In the genomic region with DNA sequence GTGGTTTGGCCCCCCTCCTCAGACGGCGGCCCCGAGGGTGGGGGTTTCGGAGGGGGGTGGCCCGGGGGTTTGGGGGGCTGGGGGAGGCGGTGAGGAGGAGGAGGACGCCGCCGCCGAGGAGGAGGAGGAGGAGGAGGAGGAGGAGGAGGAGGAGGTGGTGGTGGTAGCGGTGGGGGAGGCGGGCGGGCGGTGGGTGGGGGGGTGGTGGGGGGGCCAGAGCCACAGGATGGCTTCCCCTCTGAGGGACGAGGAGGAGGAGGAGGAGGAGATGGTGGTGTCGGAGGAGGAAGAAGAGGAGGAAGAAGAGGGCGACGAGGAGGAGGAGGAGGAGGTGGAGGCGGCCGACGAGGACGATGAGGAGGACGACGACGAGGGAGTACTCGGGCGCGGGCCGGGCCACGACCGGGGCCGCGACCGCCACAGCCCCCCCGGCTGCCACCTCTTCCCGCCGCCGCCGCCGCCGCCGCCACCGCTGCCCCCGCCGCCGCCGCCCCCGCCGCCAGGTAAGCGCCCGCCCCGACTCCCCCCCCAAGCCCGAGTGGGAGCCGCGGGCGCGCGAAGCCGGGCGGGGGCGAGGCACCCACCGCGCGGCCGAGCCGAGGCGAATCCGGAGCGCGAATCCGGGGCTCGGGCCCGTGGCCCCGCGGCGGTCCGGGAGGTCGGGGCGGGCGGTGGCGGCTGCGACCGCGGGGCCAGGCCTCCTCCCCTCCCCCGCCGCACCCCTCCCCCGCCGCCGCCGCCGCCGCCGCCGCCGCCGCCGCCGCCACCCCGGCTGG, we compare ENCODE assay signal across 8 cellular contexts. TPM values are rescaled to one million over a fixed set of nuclear protein-coding genes. Genes with fewer than 3 reads are reported as not detected.
DNase-seq lines count a peak whose midpoint lies in the region; ATAC-seq and TF ChIP-seq lines count a peak whose summit lies in the region.

No MANE protein-coding gene starts in this region.

- DNase-seq in NCI-H146 (lab: John Stamatoyannopoulos, UW) (peak; percentile 15), NCI-H146 treated with DMSO at 0.1 percent for 48 hours (lab: John Stamatoyannopoulos, UW; ENCODE audit: unreplicated experiment) (no peak), T-helper 2 cell (peak in 4 of 5 experiments; percentile 2 to 58 (median 40)), mammary epithelial cell (no peak), thoracic aorta (ENCODE audit: low spot score) (no peak), NCI-H2196 treated with DMSO at 0.1 percent for 48 hours (lab: John Stamatoyannopoulos, UW; ENCODE audit: unreplicated experiment) (no peak)

- peak overlapping the region in 2 of 3 experiments; percentile 90 to 91 for H3K4me3 ChIP-seq in mammary epithelial cell (replicated peaks in 1 of 3; ENCODE audit: insufficient read depth in 1 of 3, low read depth in 2 of 3, low read length in 3 of 3)
- peak overlapping the region; percentile 68 for H3K4me3 ChIP-seq in mononuclear cell (ENCODE audit: low read length)
- H3K4me3 ChIP-seq in thoracic aorta, result peak overlapping the region; percentile 94

- H4K20me1 ChIP-seq in mammary epithelial cell (ENCODE audit: insufficient read depth, low read length), result no peaks in the 10 kb centered on the region

- peak overlapping the region; percentile 65 for H2AFZ ChIP-seq in mammary epithelial cell (ENCODE audit: low read depth, low read length)

- no TSS peak for BruUV-seq in mammary epithelial cell (replicated peaks; lab: Mats Ljungman, UMichigan)

- CTCF ChIA-PET in mammary epithelial cell (lab: Charles Lee; ENCODE audit: low non-redundant PET), result interaction anchor here (0.6 kb wide), 2 partner anchors 295 to 589 kb away, joined by 4 to 6 read pairs; no protein-coding TSS in a partner anchor

- H3K27ac ChIP-seq in mammary epithelial cell (ENCODE audit: insufficient read depth, low read depth, low read length) (no peak overlapping the region), thoracic aorta (peak overlapping the region in 1 of 2 donors; percentile 91)

- intact Hi-C loops in mammary epithelial cell (cut with micrococcal nuclease), result no loop called here

- H3K36me3 ChIP-seq in mammary epithelial cell (ENCODE audit: insufficient read depth, low read length), result peaks cover 8% of the 10 kb centered on the region
- H3K36me3 ChIP-seq in thoracic aorta, result no peaks in the 10 kb centered on the region

- ATAC-seq in thoracic aorta (ENCODE audit: insufficient number of reproducible peaks, low FRiP score, low read depth) (no peak), HG03039 (IDR thresholded peaks at IDR 0.05; ENCODE audit: unreplicated experiment) (no peak)

- peak overlapping the region; percentile 100 for H3K4me2 ChIP-seq in mammary epithelial cell (ENCODE audit: insufficient read depth, low read depth, low read length)

- no peak for TF ChIP-seq CTCF in mammary epithelial cell (conservative IDR thresholded peaks at IDR 0.05 in 1 of 2, IDR thresholded peaks at IDR 0.05 in 1 of 2; ENCODE audit: extremely low read depth in 1 of 2, insufficient read depth in 1 of 2, low read depth in 1 of 2, low read length in 2 of 2)
- TF ChIP-seq CTCF in thoracic aorta (IDR thresholded peaks at IDR 0.05), result no peak

- dilution Hi-C loops in mammary epithelial cell (cut with HindIII; ENCODE audit: low sequenced_read_pairs), result no loop called here

- H3K4me1 ChIP-seq in mammary epithelial cell (ENCODE audit: insufficient read depth, low read length) (peaks cover 44% of the 10 kb centered on the region), mononuclear cell (ENCODE audit: insufficient read depth, low read length) (peaks cover 77% of the 10 kb centered on the region), thoracic aorta (ENCODE audit: control insufficient read depth in 1 of 2, low read depth in 2 of 2) (peaks cover 28 to 63% of the 10 kb centered on the region in 2 donors)

- peaks cover 37% of the 10 kb centered on the region for H3K79me2 ChIP-seq in mammary epithelial cell (ENCODE audit: insufficient read depth, low read length)

- no peaks in the 10 kb centered on the region for H3K27me3 ChIP-seq in mammary epithelial cell (ENCODE audit: insufficient read depth, low read length)
- no peaks in the 10 kb centered on the region for H3K27me3 ChIP-seq in mononuclear cell (ENCODE audit: insufficient read depth, low read length)
- no peaks in the 10 kb centered on the region for H3K27me3 ChIP-seq in thoracic aorta (replicated peaks; ENCODE audit: insufficient read depth)

- H3K9me3 ChIP-seq in mammary epithelial cell (replicated peaks; ENCODE audit: insufficient read depth, low read length) (no peaks in the 10 kb centered on the region), mononuclear cell (ENCODE audit: low read depth, low read length) (no peaks in the 10 kb centered on the region), thoracic aorta (no peaks in the 10 kb centered on the region)

- H3K9ac ChIP-seq in mammary epithelial cell (ENCODE audit: insufficient read depth, low read length), result no peak overlapping the region

- in situ Hi-C loops in mammary epithelial cell (cut with MboI; ENCODE audit: low sequenced_read_pairs in 2 of 2), result no loop called here

- no CpG with 5 or more reads among the region's 99 CpGs for WGBS in mammary epithelial cell (ENCODE audit: low coverage, missing lambda C conversion rate)

RNA-seq across cellular contexts. Expression of a gene that starts 3.8 kb away (rescaled TPM):
- total RNA-seq in mammary epithelial cell (10 to 100 TPM; 28.8 to 87.5 TPM), mononuclear cell (96.4 TPM), thoracic aorta (100 to 1,000 TPM in 1 of 2 donors, 10 to 100 TPM in 1; 80.6 to 171 TPM)
- polyA plus RNA-seq in mammary epithelial cell, result 22.0 TPM
- polyA minus RNA-seq in mammary epithelial cell, result 76.1 TPM

RNA-seq across cellular contexts. Expression of a gene that starts 27.0 kb away (rescaled TPM):
- total RNA-seq in mammary epithelial cell, result 10 to 100 TPM; 14.1 to 15.2 TPM
- polyA plus RNA-seq in mammary epithelial cell, result 8.2 TPM
- polyA minus RNA-seq in mammary epithelial cell, result 25.7 TPM
- 8.8 TPM for total RNA-seq in mononuclear cell
- total RNA-seq in thoracic aorta, result 1 to 10 TPM; 3.8 to 8.9 TPM

RNA-seq across cellular contexts. Expression of a gene that starts 27.4 kb away (rescaled TPM):
- total RNA-seq in mammary epithelial cell (10 to 100 TPM; 28.2 to 81.5 TPM), mononuclear cell (14.0 TPM), thoracic aorta (10 to 100 TPM; 49.5 to 62.7 TPM)
- polyA plus RNA-seq in mammary epithelial cell, result 99.4 TPM
- polyA minus RNA-seq in mammary epithelial cell, result 11.0 TPM

RNA-seq across cellular contexts. Expression of a gene that starts 29.9 kb away (rescaled TPM):
- total RNA-seq in mammary epithelial cell (1 to 10 TPM in 1 of 2 donors, under 1 TPM in 1; 0.17 to 2.3 TPM), mononuclear cell (8.5 TPM), thoracic aorta (10 to 100 TPM in 1 of 2 donors, 1 to 10 TPM in 1; 4.1 to 21.9 TPM)
- 0.15 TPM for polyA plus RNA-seq in mammary epithelial cell
- not detected for polyA minus RNA-seq in mammary epithelial cell

RNA-seq across cellular contexts. Expression of a gene that starts 31.3 kb away (rescaled TPM):
- total RNA-seq in mammary epithelial cell (1 to 10 TPM; 5.2 to 6.4 TPM), mononuclear cell (2.4 TPM), thoracic aorta (1 to 10 TPM; 3.3 to 5.4 TPM)
- polyA plus RNA-seq in mammary epithelial cell, result 5.3 TPM
- polyA minus RNA-seq in mammary epithelial cell, result 4.2 TPM

Comparison
In these comparisons a context has a peak if more than half of its experiments do, and no peak if none do; other contexts are left out.
1. DNase-seq: peak in NCI-H146 (single experiment) and T-helper 2 cell (4 of 5); none in NCI-H146 treated with DMSO at 0.1 percent for 48 hours (single experiment), mammary epithelial cell (single experiment), thoracic aorta (single experiment) and NCI-H2196 treated with DMSO at 0.1 percent for 48 hours (single experiment).
2. Peak in every context shown above with its lines, with median percentiles within 50 percentile points of each other: H3K4me3 ChIP-seq.